In genomic region chr5:125874717-125875116, GRCh38 we compare ENCODE assay signal across 1 cellular context.
TF ChIP-seq lines count a peak whose summit lies in the region.

No MANE protein-coding gene starts in this region.

TF ChIP-seq in Ishikawa, 13 proteins besides CTCF, POLR2A, EP300 and RAD21 (continued from another document):
- TF ChIP-seq USF1 (IDR thresholded peaks at IDR 0.05) (no peak), ZBTB7A (IDR thresholded peaks at IDR 0.05; ENCODE audit: low read depth) (no peak), TEAD4 (IDR thresholded peaks at IDR 0.05) (no peak), YY1 (IDR thresholded peaks at IDR 0.05; ENCODE audit: low read depth) (no peak), MAX (IDR thresholded peaks at IDR 0.05) (no peak), TAF1 (IDR thresholded peaks at IDR 0.05; ENCODE audit: low read depth) (no peak), CEBPB (IDR thresholded peaks at IDR 0.05) (no peak), REST (IDR thresholded peaks at IDR 0.05; ENCODE audit: low read depth) (no peak), NFIC (IDR thresholded peaks at IDR 0.05) (no peak), FOXM1 (IDR thresholded peaks at IDR 0.05; ENCODE audit: borderline replicate concordance, low read depth) (no peak), EGR1 (IDR thresholded peaks at IDR 0.05) (no peak), CREB1 (IDR thresholded peaks at IDR 0.05; ENCODE audit: low read depth) (no peak)
